In the genomic region with DNA sequence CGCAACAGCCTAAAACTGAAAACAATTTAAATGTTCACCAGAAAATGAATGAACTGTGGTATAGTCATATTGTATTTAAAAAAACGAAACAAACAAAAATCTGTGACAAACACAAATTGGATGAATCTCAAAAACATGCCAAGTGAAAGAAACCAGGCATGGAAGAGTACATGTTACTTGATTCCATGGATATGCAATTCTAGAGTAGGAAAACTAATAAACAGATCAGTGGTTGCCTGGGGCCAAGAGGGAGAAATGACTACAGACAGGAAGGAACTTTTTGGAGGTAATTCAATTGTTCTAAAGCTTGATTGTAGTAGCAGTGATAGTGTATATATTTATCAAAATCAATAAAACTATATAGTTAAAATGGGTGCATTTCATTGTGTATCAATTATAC, we compare ENCODE assay signal across 13 cellular contexts. TPM values are rescaled to one million over a fixed set of nuclear protein-coding genes. Genes with fewer than 3 reads are reported as not detected.
DNase-seq lines count a peak whose midpoint lies in the region; ATAC-seq and TF ChIP-seq lines count a peak whose summit lies in the region.
"Had no signal": no experiment of that assay in that cellular context is flagged by ENCODE, and none has a peak within 500 bp of the region (broad histone marks: within the 10 kb centered on the region; RNA-seq: fewer than 3 reads in every experiment).

No MANE protein-coding gene starts in this region.

- CTCF ChIA-PET in RWPE1 (lab: Yijun Ruan, JAX) (no interaction called here), T-cell (lab: Charles Lee) (interaction anchor here in 1 of 2 donors (0.7 kb wide), 1 partner anchor 356 kb away, joined by 3 read pairs; no protein-coding TSS in a partner anchor)

- POLR2A ChIA-PET in RWPE1 (lab: Yijun Ruan, JAX; ENCODE audit: low non-redundant PET) (no interaction called here), T-cell (lab: Charles Lee) (no interaction called here)

- H3K4me3 Mint-ChIP-seq in chondrocyte (ENCODE audit: unreplicated experiment) (no peak overlapping the region), T-cell (no peak overlapping the region)
- H3K4me3 Mint-ChIP-seq: CD14-positive monocyte had no signal

- H3K4me1 ChIP-seq in BE2C, result peaks cover 2% of the 10 kb centered on the region; the same call in 1 of the 2 replicates

- H3K36me3 Mint-ChIP-seq in chondrocyte (ENCODE audit: low read depth), result peaks cover 6% of the 10 kb centered on the region
- H3K36me3 Mint-ChIP-seq in T-cell, result peaks cover 52% of the 10 kb centered on the region

- H3K27ac ChIP-seq in RWPE1, result no peak overlapping the region

- peaks cover 6% of the 10 kb centered on the region for H3K36me3 ChIP-seq in BE2C

- no peaks in the 10 kb centered on the region for H3K9me3 ChIP-seq in BE2C

- H3K27ac Mint-ChIP-seq in chondrocyte (ENCODE audit: unreplicated experiment) (peak overlapping the region; percentile 15), T-cell (no peak overlapping the region)

- TF ChIP-seq CTCF in BE2C (IDR thresholded peaks at IDR 0.05; ENCODE audit: low read depth, low read length), result no peak
- no peak for TF ChIP-seq CTCF in chondrocyte (IDR thresholded peaks at IDR 0.05)
- no peak for TF ChIP-seq CTCF in RWPE1 (conservative IDR thresholded peaks at IDR 0.05; ENCODE audit: low read depth)

- H3K27me3 Mint-ChIP-seq in chondrocyte (ENCODE audit: low read depth) (no peaks in the 10 kb centered on the region), T-cell (no peaks in the 10 kb centered on the region)

- H3K4me1 Mint-ChIP-seq in chondrocyte (ENCODE audit: low read depth), result peaks cover 36% of the 10 kb centered on the region
- H3K4me1 Mint-ChIP-seq in T-cell, result peaks cover 74 to 81% (median 75%) of the 10 kb centered on the region in 3 donors
- H3K4me1 Mint-ChIP-seq: CD14-positive monocyte had no signal

- no peaks in the 10 kb centered on the region for H3K27me3 ChIP-seq in BE2C

- DNase-seq in BE2C, result peak; percentile 34
- DNase-seq in M059J (ENCODE audit: low read depth), result peak; percentile 77
- DNase-seq in chondrocyte (ENCODE audit: low spot score), result no peak
- peak; percentile 39 for DNase-seq in fibroblast of peridontal ligament (ENCODE audit: extremely low read depth)
- DNase-seq in SW480 (ENCODE audit: low spot score), result no peak
- DNase-seq in RWPE1 (ENCODE audit: low spot score), result no peak
- DNase-seq in T-cell, result no peak
- DNase-seq: COR-L47, KG1, NCI-H1436 treated with DMSO at 0.1 percent for 48 hours, NCI-H2029 treated with DMSO at 0.1 percent for 48 hours, NCI-H748 treated with DMSO at 0.1 percent for 48 hours had no signal

- no peak overlapping the region for H3K4me3 ChIP-seq in BE2C (ENCODE audit: low read depth, low read length)

- no peak for ATAC-seq in T-cell (replicated peaks in 1 of 4)

- H3K9me3 Mint-ChIP-seq in chondrocyte (ENCODE audit: low read depth), result peaks cover 11% of the 10 kb centered on the region
- peaks cover 4 to 20% (median 11%) of the 10 kb centered on the region in 3 donors for H3K9me3 Mint-ChIP-seq in T-cell

RNA-seq across cellular contexts. Expression of a gene that starts 16.8 kb away (rescaled TPM):
- 49.6 TPM for polyA plus RNA-seq in BE2C (2012; ENCODE audit: insufficient read depth, insufficient read length, low read depth)
- total RNA-seq in M059J (2014; rRNA removed; shearing (Covaris generic)), result 28.5 and 43.6 TPM in 2 replicates
- 75.9 to 88.3 TPM (median 85.2 TPM) in 3 replicates for total RNA-seq in chondrocyte
- total RNA-seq in T-cell, result 100 to 1,000 TPM; 115 to 119 (median 118) TPM

Comparison
In these comparisons a context has a peak if more than half of its experiments do, and no peak if none do; other contexts are left out.
1. DNase-seq: peak in BE2C (single experiment), M059J (single experiment) and fibroblast of peridontal ligament (single experiment); none in chondrocyte (single experiment), SW480 (single experiment), RWPE1 (single experiment) and T-cell (0 of 34).